Comparison of ENCODE assay signal across 8 cellular contexts in genomic region chr22:41285441-41285819, GRCh38. TPM values are rescaled to one million over a fixed set of nuclear protein-coding genes. Genes with fewer than 3 reads are reported as not detected.
DNase-seq lines count a peak whose midpoint lies in the region; ATAC-seq and TF ChIP-seq lines count a peak whose summit lies in the region.

No MANE protein-coding gene starts in this region.

- H3K23ac ChIP-seq in IMR-90 (ENCODE audit: low read depth, low read length), result peak overlapping the region; percentile 71

- peak; percentile 95 for TF ChIP-seq POLR2A in IMR-90 (IDR thresholded peaks at IDR 0.05; ENCODE audit: low read depth, low read length)

- H3K79me2 ChIP-seq in hepatocyte, result peaks cover 38% of the 10 kb centered on the region

- peak overlapping the region; percentile 77 for H2AK5ac ChIP-seq in IMR-90 (ENCODE audit: low read depth, low read length)

- BruUV-seq in IMR-90 (replicated peaks; lab: Mats Ljungman, UMichigan), result no TSS peak

- H4K91ac ChIP-seq in IMR-90 (ENCODE audit: insufficient read depth, low read depth, low read length), result peak overlapping the region; percentile 94

- H3K9ac ChIP-seq in IMR-90 (ENCODE audit: low read depth, low read length), result peak overlapping the region; percentile 81

- ATAC-seq in IMR-90 (ENCODE audit: low read depth) (peak; percentile 50), aorta (ENCODE audit: low FRiP score) (peak; percentile 40)

- H2BK20ac ChIP-seq in IMR-90 (ENCODE audit: low read depth, low read length), result no peak overlapping the region

- H3K9me2 ChIP-seq in hepatocyte (replicated peaks; ENCODE audit: insufficient read depth), result no peaks in the 10 kb centered on the region

- DNase-seq in ACHN (peak; percentile 86), GM19238 (ENCODE audit: insufficient read length, low spot score) (peak; percentile 51), IMR-90 (peak; percentile 96), amygdala (lab: John Stamatoyannopoulos, UW) (peak in 42 of 56 donors; percentile 20 to 77 (median 49)), hepatocyte (ENCODE audit: low spot score) (peak; percentile 92), retinal pigment epithelial cell (ENCODE audit: low read depth) (peak; percentile 85), aorta (peak; percentile 62 to 87)

- peak overlapping the region; percentile 55 for H3K4me3 ChIP-seq in IMR-90 (ENCODE audit: insufficient read depth, low read depth, low read length)
- peak overlapping the region; percentile 15 for H3K4me3 ChIP-seq in hepatocyte
- peak overlapping the region; percentile 82 for H3K4me3 ChIP-seq in retinal pigment epithelial cell (ENCODE audit: low read length)
- H3K4me3 ChIP-seq in aorta (ENCODE audit: low read length in 2 of 2), result peak overlapping the region; percentile 53 to 75

- no peak; the same call in 1 of the 2 replicates for TF ChIP-seq RAD21 in IMR-90 (IDR thresholded peaks at IDR 0.05; ENCODE audit: low read length)

- H3K9me3 Mint-ChIP-seq in T-helper 1 cell treated with Interleukin-12 subunit alpha and Interleukin-12 subunit beta and Interleukin-4 antibody, amounts not matched to agents 30 μg/mL and 1 μg/mL, for 36 hours, result no peaks in the 10 kb centered on the region

- H3K36me3 Mint-ChIP-seq in T-helper 1 cell treated with Interleukin-12 subunit alpha and Interleukin-12 subunit beta and Interleukin-4 antibody, amounts not matched to agents 30 μg/mL and 1 μg/mL, for 36 hours (ENCODE audit: low read depth), result peaks cover 18% of the 10 kb centered on the region

- H2AK9ac ChIP-seq in IMR-90 (replicated peaks; ENCODE audit: low read depth, low read length, poor library complexity), result peak overlapping the region; percentile 99

- peaks cover 25 to 65% of the 10 kb centered on the region in 2 experiments for H3K79me1 ChIP-seq in IMR-90 (ENCODE audit: low read depth in 1 of 2, low read length in 2 of 2)

- dilution Hi-C loops in IMR-90 (cut with HindIII; ENCODE audit: low sequenced_read_pairs, unreplicated experiment), result no loop called here

- H4K20me1 ChIP-seq in IMR-90 (ENCODE audit: insufficient read depth, low read length), result peaks cover 17% of the 10 kb centered on the region; the same call in 1 of the 2 replicates
- H4K20me1 ChIP-seq in hepatocyte (ENCODE audit: insufficient read depth, poor library complexity, severe bottlenecking), result no peaks in the 10 kb centered on the region

- peak overlapping the region; percentile 86 for H3K14ac ChIP-seq in IMR-90 (replicated peaks; ENCODE audit: low read depth, low read length)

- peak overlapping the region; percentile 83 for H2AFZ ChIP-seq in IMR-90 (replicated peaks; ENCODE audit: low read length, poor library complexity)
- peak overlapping the region; percentile 12 for H2AFZ ChIP-seq in hepatocyte

- H3K4ac ChIP-seq in IMR-90 (ENCODE audit: low read depth, low read length), result peak overlapping the region; percentile 89

- H3K56ac ChIP-seq in IMR-90 (ENCODE audit: extremely low read depth, insufficient read depth, low read length), result peak overlapping the region; percentile 85

- H3K9me3 ChIP-seq in IMR-90 (ENCODE audit: control insufficient read depth, insufficient read depth, low read length) (no peaks in the 10 kb centered on the region), hepatocyte (ENCODE audit: low read depth) (no peaks in the 10 kb centered on the region), aorta (ENCODE audit: control insufficient read depth, low read length) (no peaks in the 10 kb centered on the region)

- H3K36me3 ChIP-seq in IMR-90 (ENCODE audit: control insufficient read depth, insufficient read depth, low read length) (peaks cover 27% of the 10 kb centered on the region), hepatocyte (replicated peaks; ENCODE audit: insufficient read depth, low read depth) (no peaks in the 10 kb centered on the region), aorta (ENCODE audit: control insufficient read depth in 1 of 2, insufficient read depth in 2 of 2, low read length in 1 of 2) (peaks cover 0 to 2% of the 10 kb centered on the region in 2 donors)

- H2BK5ac ChIP-seq in IMR-90 (ENCODE audit: low read depth, low read length, poor library complexity, severe bottlenecking), result peak overlapping the region; percentile 94

- peaks cover 21% of the 10 kb centered on the region for H3K9me1 ChIP-seq in IMR-90 (ENCODE audit: insufficient read depth, low read length)

- in situ Hi-C loops in ACHN (cut with HindIII; ENCODE audit: low pct_ligation_motif_present, low pct_unique_long_range_greater_than_20kb, low sequenced_read_pairs), result no loop called here
- in situ Hi-C loops in IMR-90 (cut with MboI; ENCODE audit: low sequenced_read_pairs), result no loop called here

- H3K4me2 ChIP-seq in IMR-90 (ENCODE audit: low read depth, low read length) (peak overlapping the region; percentile 93), hepatocyte (peak overlapping the region; percentile 83)

- TF ChIP-seq CTCF in IMR-90 (conservative IDR thresholded peaks at IDR 0.05; ENCODE audit: low read depth, low read length) (no peak), hepatocyte (IDR thresholded peaks at IDR 0.05; ENCODE audit: poor library complexity) (no peak), retinal pigment epithelial cell (conservative IDR thresholded peaks at IDR 0.05; ENCODE audit: low read depth, low read length) (no peak)

- H3K18ac ChIP-seq in IMR-90 (ENCODE audit: low read depth, low read length), result 0 out of 2 replicates have a peak overlapping the region, but pooled peaks have one; percentile 28

- H3K27me3 Mint-ChIP-seq in T-helper 1 cell treated with Interleukin-12 subunit alpha and Interleukin-12 subunit beta and Interleukin-4 antibody, amounts not matched to agents 30 μg/mL and 1 μg/mL, for 36 hours (ENCODE audit: low read depth), result no peaks in the 10 kb centered on the region

- POLR2A ChIA-PET in IMR-90 (lab: Charles Lee; ENCODE audit: unreplicated experiment), result no interaction called here

- H3K27ac ChIP-seq in IMR-90 (ENCODE audit: insufficient read depth, low read length) (peak overlapping the region; percentile 81), hepatocyte (peak overlapping the region; percentile 93), aorta (ENCODE audit: low read depth in 1 of 2, low read length in 2 of 2) (peak overlapping the region in 1 of 2 donors; percentile 18)

- intact Hi-C loops in IMR-90 (cut with micrococcal nuclease) (loop anchor here (1.0 kb wide), 1 partner anchor 161 kb away; the partner anchor contains the start of gene TOB2), aorta (cut with DNase I) (loop anchor here in 1 of 2 donors (10.0 kb wide), 1 partner anchor 239 kb away; no protein-coding TSS in a partner anchor)

- peak overlapping the region; percentile 9; the same call in 1 of the 2 replicates for H4K5ac ChIP-seq in IMR-90 (ENCODE audit: low read depth, low read length)

- CTCF ChIA-PET in IMR-90 (lab: Yijun Ruan, JAX), result no interaction called here

- WGBS in IMR-90 (ENCODE audit: extremely low coverage in 2 of 2, insufficient read length in 1 of 2), 2 experiments, result 0% methylated on average over 16 of the region's 30 CpGs; no CpG with 5 or more reads in 1 of the 2 experiments
- 0% methylated on average over 30 of the region's 30 CpGs for whole genome bisulfite sequencing in hepatocyte (ENCODE audit: low lambda C conversion rate, missing lambda C conversion rate)
- WGBS in aorta, 2 donors, result 0% methylated on average over 30 of the region's 30 CpGs

- peak overlapping the region; percentile 75 for H2BK120ac ChIP-seq in IMR-90 (ENCODE audit: low read depth, low read length)

- peak overlapping the region; percentile 97 for H3K27ac Mint-ChIP-seq in T-helper 1 cell treated with Interleukin-12 subunit alpha and Interleukin-12 subunit beta and Interleukin-4 antibody, amounts not matched to agents 30 μg/mL and 1 μg/mL, for 36 hours

- peak overlapping the region; percentile 28 to 85 for H4K8ac ChIP-seq in IMR-90 (ENCODE audit: low read depth in 2 of 2, low read length in 2 of 2)

- peaks cover 22% of the 10 kb centered on the region for H3K4me1 Mint-ChIP-seq in T-helper 1 cell treated with Interleukin-12 subunit alpha and Interleukin-12 subunit beta and Interleukin-4 antibody, amounts not matched to agents 30 μg/mL and 1 μg/mL, for 36 hours (ENCODE audit: low read depth)

- 0 out of 3 replicates have a peak overlapping the region, but pooled peaks have one; percentile 5 for H2BK15ac ChIP-seq in IMR-90 (ENCODE audit: low read depth, low read length)

- H3K4me3 Mint-ChIP-seq in T-helper 1 cell treated with Interleukin-12 subunit alpha and Interleukin-12 subunit beta and Interleukin-4 antibody, amounts not matched to agents 30 μg/mL and 1 μg/mL, for 36 hours, result peak overlapping the region; percentile 91

- H3K4me1 ChIP-seq in IMR-90 (ENCODE audit: control insufficient read depth, insufficient read depth, low read length) (peaks cover 22% of the 10 kb centered on the region), hepatocyte (ENCODE audit: insufficient read depth) (peaks cover 19% of the 10 kb centered on the region), aorta (ENCODE audit: control insufficient read depth in 1 of 2, insufficient read depth in 2 of 2, low read length in 2 of 2) (no peaks in the 10 kb centered on the region)

- H3K27me3 ChIP-seq in IMR-90 (ENCODE audit: control insufficient read depth, insufficient read depth, low read length) (no peaks in the 10 kb centered on the region), hepatocyte (no peaks in the 10 kb centered on the region), aorta (ENCODE audit: control insufficient read depth in 1 of 2, insufficient read depth in 2 of 2, low read length in 1 of 2) (no peaks in the 10 kb centered on the region)

TF ChIP-seq in IMR-90, 13 proteins besides CTCF, POLR2A, EP300 and RAD21 (continues in another document):
- TF ChIP-seq NFE2L2 (IDR thresholded peaks at IDR 0.05; ENCODE audit: low read depth, low read length), result 0 out of 2 replicates have a peak, but pooled peaks have one; percentile 24

RNA-seq across cellular contexts. Expression of gene RANGAP1, which starts 0.6 kb away (rescaled TPM):
- total RNA-seq in IMR-90 (2012; rRNA removed), result 71.2 and 74.4 TPM in 2 replicates
- polyA plus RNA-seq in IMR-90 (2012; rRNA removed), result 148 and 165 TPM in 2 replicates
- polyA plus RNA-seq in IMR-90 (2012; cell fraction: cytosol; rRNA removed), result 129 and 158 TPM in 2 replicates
- 168 and 358 TPM in 2 replicates for polyA plus RNA-seq in IMR-90 (2012; cell fraction: nucleus; rRNA removed; ENCODE audit: low replicate concordance)
- total RNA-seq in hepatocyte, result 34.2 and 35.2 TPM in 2 replicates
- polyA plus RNA-seq in hepatocyte, result 34.6 and 38.1 TPM in 2 replicates
- total RNA-seq in aorta, result 10 to 100 TPM; 29.7 to 34.6 TPM
- polyA plus RNA-seq in aorta, result 10 to 100 TPM; 14.8 to 20.3 TPM

RNA-seq across cellular contexts. Expression of gene ZC3H7B, which starts 15.9 kb away (rescaled TPM):
- total RNA-seq in IMR-90 (2012; rRNA removed) (35.6 and 37.6 TPM in 2 replicates), hepatocyte (27.1 and 30.5 TPM in 2 replicates), aorta (10 to 100 TPM; 34.8 to 50.0 TPM)
- polyA plus RNA-seq in IMR-90 (2012; rRNA removed) (72.3 and 81.6 TPM in 2 replicates), hepatocyte (6.4 and 6.9 TPM in 2 replicates), aorta (10 to 100 TPM; 14.8 to 23.7 TPM)
- 45.0 and 67.7 TPM in 2 replicates for polyA plus RNA-seq in IMR-90 (2012; cell fraction: cytosol; rRNA removed)
- polyA plus RNA-seq in IMR-90 (2012; cell fraction: nucleus; rRNA removed; ENCODE audit: low replicate concordance), result 104 and 165 TPM in 2 replicates

RNA-seq across cellular contexts. Expression of gene CHADL, which starts 44.7 kb away (rescaled TPM):
- total RNA-seq in IMR-90 (2012; rRNA removed) (0.18 and 0.28 TPM in 2 replicates), hepatocyte (1.00 and 4.5 TPM in 2 replicates), aorta (1 to 10 TPM; 1.2 to 2.7 TPM)
- polyA plus RNA-seq in IMR-90 (2012; rRNA removed) (0.44 and 0.53 TPM in 2 replicates), hepatocyte (1.2 and 1.4 TPM in 2 replicates), aorta (1 to 10 TPM in 1 of 2 donors, not detected in 1; 7.0 TPM)
- 0.36 and 1.0 TPM in 2 replicates for polyA plus RNA-seq in IMR-90 (2012; cell fraction: cytosol; rRNA removed)
- polyA plus RNA-seq in IMR-90 (2012; cell fraction: nucleus; rRNA removed; ENCODE audit: low replicate concordance), result 1.0 and 2.5 TPM in 2 replicates

Comparison
In these comparisons a context has a peak if more than half of its experiments do, and no peak if none do; other contexts are left out.
1. H3K4me3 ChIP-seq: peak in every context shown above with its lines; median percentile 82 in retinal pigment epithelial cell; 64 in aorta; 55 in IMR-90; 15 in hepatocyte.